Comparison of ENCODE assay signal across 10 cellular contexts in genomic region chr10:84156768-84157167, GRCh38. TPM values are rescaled to one million over a fixed set of nuclear protein-coding genes. Genes with fewer than 3 reads are reported as not detected.
DNase-seq lines count a peak whose midpoint lies in the region; ATAC-seq lines count a peak whose summit lies in the region.
"Had no signal": no experiment of that assay in that cellular context is flagged by ENCODE, and none has a peak within 500 bp of the region (broad histone marks: within the 10 kb centered on the region; RNA-seq: fewer than 3 reads in every experiment).

No MANE protein-coding gene starts in this region.

- no peaks in the 10 kb centered on the region for H3K9me3 Mint-ChIP-seq in activated naive CD8-positive, alpha-beta T cell treated with anti-CD3 and anti-CD28 coated beads for 36 hours
- H3K9me3 Mint-ChIP-seq: brain had no signal

- no peaks in the 10 kb centered on the region for H3K27me3 Mint-ChIP-seq in activated naive CD8-positive, alpha-beta T cell treated with anti-CD3 and anti-CD28 coated beads for 36 hours

- peaks cover 36% of the 10 kb centered on the region for H3K4me1 Mint-ChIP-seq in activated naive CD8-positive, alpha-beta T cell treated with anti-CD3 and anti-CD28 coated beads for 36 hours

- peaks cover 20% of the 10 kb centered on the region for H3K36me3 Mint-ChIP-seq in activated naive CD8-positive, alpha-beta T cell treated with anti-CD3 and anti-CD28 coated beads for 36 hours

- DNase-seq in M059J (ENCODE audit: low read depth) (peak; percentile 5), posterior vena cava (ENCODE audit: low spot score) (no peak), HUDEP-2 (lab: John Stamatoyannopoulos, UW; ENCODE audit: unreplicated experiment in 76 of 76) (no peak), NCI-H82 treated with DMSO at 0.1 percent for 48 hours (lab: John Stamatoyannopoulos, UW; ENCODE audit: unreplicated experiment) (no peak)
- DNase-seq in activated naive CD8-positive, alpha-beta T cell treated with anti-CD3 and anti-CD28 coated beads for 36 hours = peak; percentile 62
- DNase-seq in stimulated activated CD8-positive, alpha-beta memory T cell treated with anti-CD3 and anti-CD28 coated beads, Interleukin-12 subunit alpha, Interleukin-12 subunit beta, amount 100 ng/mL, for 24 hours (ENCODE audit: extremely low read depth) = peak; percentile 26

- intact Hi-C loops in posterior vena cava (cut with DNase I) = no loop called here

- peak overlapping the region; percentile 72 for H3K27ac Mint-ChIP-seq in activated naive CD8-positive, alpha-beta T cell treated with anti-CD3 and anti-CD28 coated beads for 36 hours

- ATAC-seq in GM19351 (IDR thresholded peaks at IDR 0.05; ENCODE audit: unreplicated experiment) = peak; percentile 55
- no peak for ATAC-seq in GM19397 (IDR thresholded peaks at IDR 0.05; ENCODE audit: unreplicated experiment)

- H3K4me3 Mint-ChIP-seq in activated naive CD8-positive, alpha-beta T cell treated with anti-CD3 and anti-CD28 coated beads for 36 hours = no peak overlapping the region
- H3K4me3 Mint-ChIP-seq: brain had no signal

RNA-seq across cellular contexts. Expression of gene GPR15LG, which starts 16.8 kb away (rescaled TPM):
- not detected in 2 replicates for total RNA-seq in M059J (2014; rRNA removed; shearing (Covaris generic))
- total RNA-seq in activated naive CD8-positive, alpha-beta T cell treated with anti-CD3 and anti-CD28 coated beads for 36 hours = not detected
- total RNA-seq in posterior vena cava = not detected
- total RNA-seq: liver had no signal

RNA-seq across cellular contexts. Expression of gene GHITM, which starts 17.5 kb away (rescaled TPM):
- 218 TPM in 2 replicates for total RNA-seq in M059J (2014; rRNA removed; shearing (Covaris generic))
- 100 to 1,000 TPM; 218 to 227 TPM for total RNA-seq in activated naive CD8-positive, alpha-beta T cell treated with anti-CD3 and anti-CD28 coated beads for 36 hours
- total RNA-seq in posterior vena cava = 100 to 1,000 TPM in 1 of 2 donors, 10 to 100 TPM in 1; 94.0 to 106 TPM

RNA-seq across cellular contexts. Expression of gene CDHR1, which starts 37.6 kb away (rescaled TPM):
- not detected in 2 replicates for total RNA-seq in M059J (2014; rRNA removed; shearing (Covaris generic))
- total RNA-seq in activated naive CD8-positive, alpha-beta T cell treated with anti-CD3 and anti-CD28 coated beads for 36 hours = 1 to 10 TPM in 1 of 2 experiments, under 1 TPM in 1; 0.91 to 1.6 TPM
- total RNA-seq in posterior vena cava = under 1 TPM; 0.14 to 0.28 TPM

Comparison
In these comparisons a context has a peak if more than half of its experiments do, and no peak if none do; other contexts are left out.
1. DNase-seq: peak in M059J (single experiment), activated naive CD8-positive, alpha-beta T cell treated with anti-CD3 and anti-CD28 coated beads for 36 hours (single experiment) and stimulated activated CD8-positive, alpha-beta memory T cell treated with anti-CD3 and anti-CD28 coated beads, Interleukin-12 subunit alpha, Interleukin-12 subunit beta, amount 100 ng/mL, for 24 hours (single experiment); none in posterior vena cava (single experiment), HUDEP-2 (0 of 76) and NCI-H82 treated with DMSO at 0.1 percent for 48 hours (single experiment).